16 cellular contexts compared by ENCODE assay signal in the genomic region with DNA sequence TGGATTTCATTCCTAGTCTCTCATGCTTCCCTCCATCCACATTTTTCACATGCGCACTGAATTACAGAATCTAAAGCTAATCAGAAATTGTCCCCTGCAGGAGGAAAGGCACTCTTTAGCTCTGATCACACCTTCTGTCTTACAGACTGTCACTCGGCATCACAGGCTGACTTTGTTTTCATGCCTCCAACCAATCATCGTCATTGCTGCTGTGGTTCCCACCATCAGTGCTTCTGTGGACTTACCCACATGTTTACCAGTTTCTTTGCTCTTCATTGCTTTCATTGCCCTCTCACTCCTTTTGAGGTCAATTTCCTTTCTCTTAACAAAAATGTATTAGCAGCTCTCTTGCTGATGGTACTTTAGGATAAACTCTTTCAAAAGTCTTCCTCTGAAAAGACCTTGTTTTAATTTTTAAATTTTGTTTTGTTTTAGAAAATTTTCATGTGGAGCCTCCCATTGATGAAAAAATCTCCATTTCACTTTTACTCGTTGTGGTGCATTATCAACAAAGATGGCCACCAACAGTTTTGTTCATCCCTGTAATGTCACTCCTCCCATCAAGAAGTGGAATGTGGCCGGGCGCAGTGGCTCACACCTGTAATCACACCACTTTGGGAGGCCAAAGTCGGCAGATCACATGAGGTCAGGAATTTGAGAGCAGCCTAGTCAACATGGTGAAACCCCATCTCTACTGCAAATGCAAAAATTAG. TPM values are rescaled to one million over a fixed set of nuclear protein-coding genes. Genes with fewer than 3 reads are reported as not detected.
DNase-seq lines count a peak whose midpoint lies in the region; ATAC-seq, FAIRE-seq and TF ChIP-seq lines count a peak whose summit lies in the region.
"Had no signal": no experiment of that assay in that cellular context is flagged by ENCODE, and none has a peak within 500 bp of the region (broad histone marks: within the 10 kb centered on the region; RNA-seq: fewer than 3 reads in every experiment).

No MANE protein-coding gene starts in this region.

- H3K4me3 Mint-ChIP-seq in activated CD4-positive, alpha-beta T cell treated with anti-CD3 and anti-CD28 coated beads, Interleukin-2, amount 10 ng/mL, durations not matched to agents 24 days and 14 days: no peak overlapping the region

- no peak overlapping the region for H3K27ac Mint-ChIP-seq in activated CD4-positive, alpha-beta T cell treated with anti-CD3 and anti-CD28 coated beads, Interleukin-2, amount 10 ng/mL, durations not matched to agents 24 days and 14 days

- no TSS peak for BruUV-seq in K562 (replicated peaks; lab: Mats Ljungman, UMichigan)

- H3K4me1 Mint-ChIP-seq in activated CD4-positive, alpha-beta T cell treated with anti-CD3 and anti-CD28 coated beads, Interleukin-2, amount 10 ng/mL, durations not matched to agents 24 days and 14 days: peaks cover 15% of the 10 kb centered on the region

- no peaks in the 10 kb centered on the region for H3K27me3 ChIP-seq in K562 (ENCODE audit: control insufficient read depth in 2 of 2, insufficient read depth in 2 of 2, low read length in 2 of 2)
- H3K27me3 ChIP-seq in pancreas: no peaks in the 10 kb centered on the region
- H3K27me3 ChIP-seq: hepatocyte, tibial nerve had no signal

- H3K9me3 ChIP-seq in K562 (replicated peaks; ENCODE audit: control insufficient read depth, insufficient read depth, low read depth, low read length) (no peaks in the 10 kb centered on the region), pancreas (no peaks in the 10 kb centered on the region)

- no peak overlapping the region for H3K4me3 ChIP-seq in K562
- H3K4me3 ChIP-seq in pancreas: no peak overlapping the region
- H3K4me3 ChIP-seq: hepatocyte, lung, tibial nerve had no signal

- WGBS in K562 (ENCODE audit: insufficient coverage, low coverage, missing lambda C conversion rate): 52% methylated on average over 7 of the region's 7 CpGs
- WGBS in pancreas, 2 donors: 85 to 88% methylated on average over 7 of the region's 7 CpGs

- intact Hi-C loops in activated CD4-positive, alpha-beta T cell treated with anti-CD3 and anti-CD28 coated beads, Interleukin-2, amount 10 ng/mL, durations not matched to agents 24 days and 14 days (cut with micrococcal nuclease): loop anchor here (10.0 kb wide), 1 partner anchor 85 kb away; no protein-coding TSS in a partner anchor
- intact Hi-C loops in K562 (cut with micrococcal nuclease): no loop called here
- intact Hi-C loops in pancreas (cut with DNase I): loop anchor here in 1 of 3 donors (10.0 kb wide), 1 partner anchor 255 kb away; a partner anchor contains a TSS

- H3K4me2 ChIP-seq in K562 (ENCODE audit: insufficient read depth, low read length): no peak overlapping the region
- H3K4me2 ChIP-seq: hepatocyte had no signal

- H2AFZ ChIP-seq in K562 (ENCODE audit: low read depth, low read length): peak overlapping the region; percentile 54
- H2AFZ ChIP-seq: hepatocyte, parathyroid adenoma had no signal

- no peaks in the 10 kb centered on the region for H3K79me2 ChIP-seq in K562 (ENCODE audit: control insufficient read depth, insufficient read depth, low read length)
- H3K79me2 ChIP-seq: hepatocyte, parathyroid adenoma had no signal

- H3K9ac ChIP-seq in K562 (ENCODE audit: insufficient read depth in 1 of 2, low read depth in 2 of 2, low read length in 2 of 2): peak overlapping the region in 1 of 2 experiments; percentile 6; a peak in 1 of 4 replicates
- H3K9ac ChIP-seq: parathyroid adenoma had no signal

- peak; percentile 41 for DNase-seq in activated CD4-positive, alpha-beta T cell treated with anti-CD3 and anti-CD28 coated beads for 1 hour
- no peak for DNase-seq in activated CD4-positive, alpha-beta T cell treated with anti-CD3 and anti-CD28 coated beads, Interleukin-2, amount 50 U/mL, for 48 hours
- peak; percentile 81 for DNase-seq in activated CD4-positive, alpha-beta T cell treated with anti-CD3 and anti-CD28 coated beads, Interleukin-2, amount 10 ng/mL, durations not matched to agents 24 days and 14 days
- DNase-seq in K562 (ENCODE audit: extremely low read depth in 1 of 4, low spot score in 3 of 4): no peak
- peak; percentile 32 for DNase-seq in stimulated activated CD8-positive, alpha-beta memory T cell treated with anti-CD3 and anti-CD28 coated beads, Interleukin-12 subunit alpha, Interleukin-12 subunit beta, amount 100 ng/mL, for 4 hours (ENCODE audit: low read depth)
- DNase-seq in pancreas: no peak
- no peak for DNase-seq in NCI-H69 (lab: John Stamatoyannopoulos, UW)
- DNase-seq: NCI-H1436, NCI-H526 had no signal

- no peak overlapping the region for H3K27ac ChIP-seq in K562 (ENCODE audit: extremely low read depth, low read depth, low read length)
- H3K27ac ChIP-seq in pancreas: no peak overlapping the region
- H3K27ac ChIP-seq: hepatocyte, parathyroid adenoma had no signal

- no peaks in the 10 kb centered on the region for H3K9me1 ChIP-seq in K562 (ENCODE audit: control insufficient read depth, insufficient read depth, low read length)

- no peak for TF ChIP-seq EP300 in K562 (IDR thresholded peaks at IDR 0.05; ENCODE audit: low read length)

- H4K20me1 ChIP-seq in K562 (replicated peaks; ENCODE audit: control insufficient read depth, insufficient read depth, low read length): no peaks in the 10 kb centered on the region

- in situ Hi-C loops in K562 (cut with MboI): no loop called here

- no peak for TF ChIP-seq RAD21 in K562 (CRISPR knock-in tag; conservative IDR thresholded peaks at IDR 0.05 in 1 of 2, IDR thresholded peaks at IDR 0.05 in 1 of 2)

- H3K36me3 ChIP-seq in K562 (ENCODE audit: control insufficient read depth, insufficient read depth, low read length) (no peaks in the 10 kb centered on the region), pancreas (no peaks in the 10 kb centered on the region)
- H3K36me3 ChIP-seq: tibial nerve had no signal

- H3K36me3 Mint-ChIP-seq in activated CD4-positive, alpha-beta T cell treated with anti-CD3 and anti-CD28 coated beads, Interleukin-2, amount 10 ng/mL, durations not matched to agents 24 days and 14 days (ENCODE audit: low read depth): peaks cover 5% of the 10 kb centered on the region

- FAIRE-seq in K562 (lab: Jason Lieb, UNC) (no peak), pancreas (lab: Jason Lieb, UNC) (no peak)

- no peak for TF ChIP-seq POLR2A in K562 (conservative IDR thresholded peaks at IDR 0.05)

- CTCF ChIA-PET in K562 (lab: Yijun Ruan, JAX; ENCODE audit: low intra/inter-chr PET ratio): interaction anchor here (0.6 kb wide), 1 partner anchor 270 kb away, joined by 3 read pairs; no protein-coding TSS in a partner anchor

- TF ChIP-seq CTCF in K562 (IDR thresholded peaks at IDR 0.05 in 2 of 3, conservative IDR thresholded peaks at IDR 0.05 in 1 of 3; ENCODE audit: insufficient read depth in 2 of 3, low read depth in 1 of 3, low read length in 3 of 3) (no peak), pancreas (IDR thresholded peaks at IDR 0.05) (no peak)

- no peaks in the 10 kb centered on the region for H3K9me3 Mint-ChIP-seq in activated CD4-positive, alpha-beta T cell treated with anti-CD3 and anti-CD28 coated beads, Interleukin-2, amount 10 ng/mL, durations not matched to agents 24 days and 14 days

- H3K27me3 Mint-ChIP-seq in activated CD4-positive, alpha-beta T cell treated with anti-CD3 and anti-CD28 coated beads, Interleukin-2, amount 10 ng/mL, durations not matched to agents 24 days and 14 days: no peaks in the 10 kb centered on the region

- peaks cover 0 to 10% of the 10 kb centered on the region in 2 experiments; a peak in 3 of 5 replicates for H3K4me1 ChIP-seq in K562 (replicated peaks in 1 of 2; ENCODE audit: control insufficient read depth in 2 of 2, insufficient read depth in 2 of 2, low read length in 2 of 2)
- H3K4me1 ChIP-seq in pancreas: no peaks in the 10 kb centered on the region
- H3K4me1 ChIP-seq: parathyroid adenoma had no signal

- POLR2A ChIA-PET in K562 (lab: Yijun Ruan, JAX): interaction anchor here (0.6 kb wide), 1 partner anchor 55 kb away, joined by 3 read pairs; no protein-coding TSS in a partner anchor

- ATAC-seq in K562 (no peak; the same call in 2 of the 3 replicates), pancreas (no peak), GM19397 (IDR thresholded peaks at IDR 0.05; ENCODE audit: unreplicated experiment) (no peak)

TF ChIP-seq in K562, 482 proteins besides CTCF, POLR2A, EP300 and RAD21:
- TF ChIP-seq YY1 (IDR thresholded peaks at IDR 0.05; ENCODE audit: borderline replicate concordance in 1 of 3, control insufficient read depth in 1 of 3, extremely low read depth in 1 of 3, insufficient read depth in 3 of 3, insufficient read length in 1 of 3, insufficient replicate concordance in 2 of 3, low read depth in 1 of 3, low read length in 2 of 3): peak in 1 of 3 experiments; percentile 36
- TF ChIP-seq ZNF3 (CRISPR knock-in tag; IDR thresholded peaks at IDR 0.05): no peak

RNA-seq across cellular contexts. Expression of a gene that starts 20.2 kb away (rescaled TPM):
- total RNA-seq in activated CD4-positive, alpha-beta T cell treated with anti-CD3 and anti-CD28 coated beads, Interleukin-2, amount 10 ng/mL, durations not matched to agents 24 days and 14 days: not detected in 2 replicates
- not detected in 2 replicates for total RNA-seq in K562 (2011; cell fraction: chromatin; rRNA removed; ENCODE audit: low replicate concordance)
- not detected in 2 replicates for total RNA-seq in K562 (2011; cell fraction: nucleolus; rRNA removed)
- total RNA-seq in K562 (2011; cell fraction: nucleoplasm; rRNA removed): not detected in 2 replicates
- total RNA-seq in K562 (2014; rRNA removed) (not detected in 2 replicates), K562 (2014; rRNA removed; fragmentation: Illumina TruSeq; extraction: Trizol) (not detected in 2 replicates), K562 (2015; rRNA removed; fragmentation: Illumina TruSeq; extraction: Trizol) (not detected in 2 replicates), K562 (2021) (not detected in 2 replicates), pancreas (1 to 10 TPM in 2 of 6 donors, under 1 TPM in 4; 0.14 to 1.5 (median 0.62) TPM)
- polyA plus RNA-seq in K562 (2011; rRNA removed) (not detected in 2 replicates), K562 (2014; fragmentation: Illumina TruSeq; extraction: Trizol) (not detected in 2 replicates), K562 (2014; fragmentation: Nextera tagmentation; extraction: Ambion mirVana) (under 1 TPM; 0.11 to 0.20 TPM), K562 (2014; rRNA removed) (0.09 TPM in 1 of 2 replicates, not detected in the other), pancreas (1 to 10 TPM; 3.8 to 4.7 TPM)
- polyA plus RNA-seq in K562 (2011; cell fraction: cytosol; rRNA removed): not detected in 2 replicates
- polyA plus RNA-seq in K562 (2011; cell fraction: nucleus; rRNA removed): not detected in 2 replicates
- 0.11 TPM in 1 of 2 replicates, not detected in the other for polyA plus RNA-seq in K562 (2012)
- polyA minus RNA-seq in K562 (2011; rRNA and poly(A)+ RNA removed): not detected in 2 replicates
- not detected in 2 replicates for polyA minus RNA-seq in K562 (2011; cell fraction: cytosol; rRNA and poly(A)+ RNA removed)
- not detected in 2 replicates for polyA minus RNA-seq in K562 (2011; cell fraction: nucleus; rRNA and poly(A)+ RNA removed)
- total RNA-seq: A172, epithelial cell of proximal tubule, tibial nerve had no signal

Comparison
In these comparisons a context has a peak if more than half of its experiments do, and no peak if none do; other contexts are left out.
1. DNase-seq: peak in activated CD4-positive, alpha-beta T cell treated with anti-CD3 and anti-CD28 coated beads for 1 hour (single experiment), activated CD4-positive, alpha-beta T cell treated with anti-CD3 and anti-CD28 coated beads, Interleukin-2, amount 10 ng/mL, durations not matched to agents 24 days and 14 days (single experiment) and stimulated activated CD8-positive, alpha-beta memory T cell treated with anti-CD3 and anti-CD28 coated beads, Interleukin-12 subunit alpha, Interleukin-12 subunit beta, amount 100 ng/mL, for 4 hours (single experiment); none in activated CD4-positive, alpha-beta T cell treated with anti-CD3 and anti-CD28 coated beads, Interleukin-2, amount 50 U/mL, for 48 hours (0 of 2), K562 (0 of 4), pancreas (0 of 6) and NCI-H69 (single experiment).